19 cellular contexts compared by ENCODE assay signal in genomic region chr16:89993377-89993776, GRCh38. TPM values are rescaled to one million over a fixed set of nuclear protein-coding genes. Genes with fewer than 3 reads are reported as not detected.
"Had no signal": no experiment of that assay in that cellular context is flagged by ENCODE, and none has a peak within 500 bp of the region (broad histone marks: within the 10 kb centered on the region; RNA-seq: fewer than 3 reads in every experiment).

No MANE protein-coding gene starts in this region.

- ATAC-seq: activated T-helper 17 cell treated with anti-CD3 and anti-CD28 coated beads, Interleukin-2, amount 50 U/mL, for 72 hours; left lung; natural killer cell treated with Interleukin-12 subunit alpha and Interleukin-12 subunit beta and Interleukin-15 and Interleukin-18, amount 100 ng/mL, for 72 hours; stimulated activated naive CD8-positive, alpha-beta T cell treated with anti-CD3 and anti-CD28 coated beads, Interleukin-15, Interleukin-2, amounts not matched to agents 100 U/mL and 50 U/mL, for 24 hours had no signal

- H3K27ac Mint-ChIP-seq: activated T-helper 17 cell treated with anti-CD3 and anti-CD28 coated beads, Interleukin-2, amount 50 U/mL, for 72 hours had no signal

- H3K4me1 ChIP-seq: ascending aorta, colonic mucosa, heart left ventricle, left lung had no signal

- H3K27ac ChIP-seq: colonic mucosa, WERI-Rb-1 had no signal

- H3K4me3 ChIP-seq: ascending aorta, colonic mucosa, heart left ventricle, left lung, testis had no signal

- H3K27me3 Mint-ChIP-seq: activated T-helper 17 cell treated with anti-CD3 and anti-CD28 coated beads, Interleukin-2, amount 50 U/mL, for 72 hours; central memory CD8-positive, alpha-beta T cell; natural killer cell treated with Interleukin-12 subunit alpha and Interleukin-12 subunit beta and Interleukin-15 and Interleukin-18, amount 100 ng/mL, for 72 hours; progenitor cell of endocrine pancreas had no signal

- H3K36me3 ChIP-seq: colonic mucosa had no signal

- H3K27me3 ChIP-seq: ascending aorta, colonic mucosa, heart left ventricle, left lung, testis had no signal

- H3K4me3 Mint-ChIP-seq: activated T-helper 17 cell treated with anti-CD3 and anti-CD28 coated beads, Interleukin-2, amount 50 U/mL, for 72 hours; central memory CD8-positive, alpha-beta T cell; mesothelial cell of epicardium; natural killer cell treated with Interleukin-12 subunit alpha and Interleukin-12 subunit beta and Interleukin-15 and Interleukin-18, amount 100 ng/mL, for 72 hours; type B pancreatic cell had no signal

- H3K9me3 ChIP-seq: ascending aorta, colonic mucosa, testis had no signal

- H3K4me1 Mint-ChIP-seq: activated T-helper 17 cell treated with anti-CD3 and anti-CD28 coated beads, Interleukin-2, amount 50 U/mL, for 72 hours had no signal

- H3K9me3 Mint-ChIP-seq: central memory CD8-positive, alpha-beta T cell; mesothelial cell of epicardium; natural killer cell treated with Interleukin-12 subunit alpha and Interleukin-12 subunit beta and Interleukin-15 and Interleukin-18, amount 100 ng/mL, for 72 hours; type B pancreatic cell had no signal

- DNase-seq: activated CD4-positive, alpha-beta T cell treated with anti-CD3 and anti-CD28 coated beads, Interleukin-2, amount 50 U/mL, for 48 hours; activated naive CD4-positive, alpha-beta T cell treated with Interleukin-2 at 50 U/mL for 16 hours; colonic mucosa; erythroblast; heart left ventricle; stimulated activated CD4-positive, alpha-beta T cell treated with anti-CD3 and anti-CD28 coated beads, Interleukin-2, amount 100 ng/mL, for 24 hours; stimulated activated naive CD8-positive, alpha-beta T cell treated with anti-CD3 and anti-CD28 coated beads, Interleukin-15, Interleukin-2, amounts not matched to agents 100 U/mL and 50 U/mL, for 24 hours; T-helper 2 cell; testis; WERI-Rb-1 had no signal

- FAIRE-seq: frontal cortex had no signal

RNA-seq across cellular contexts. Expression of gene DBNDD1, which starts 25.9 kb away (rescaled TPM):
- total RNA-seq: natural killer cell treated with Interleukin-12 subunit alpha and Interleukin-12 subunit beta and Interleukin-15 and Interleukin-18, amount 100 ng/mL, for 72 hours had no signal
